In the genomic region with DNA sequence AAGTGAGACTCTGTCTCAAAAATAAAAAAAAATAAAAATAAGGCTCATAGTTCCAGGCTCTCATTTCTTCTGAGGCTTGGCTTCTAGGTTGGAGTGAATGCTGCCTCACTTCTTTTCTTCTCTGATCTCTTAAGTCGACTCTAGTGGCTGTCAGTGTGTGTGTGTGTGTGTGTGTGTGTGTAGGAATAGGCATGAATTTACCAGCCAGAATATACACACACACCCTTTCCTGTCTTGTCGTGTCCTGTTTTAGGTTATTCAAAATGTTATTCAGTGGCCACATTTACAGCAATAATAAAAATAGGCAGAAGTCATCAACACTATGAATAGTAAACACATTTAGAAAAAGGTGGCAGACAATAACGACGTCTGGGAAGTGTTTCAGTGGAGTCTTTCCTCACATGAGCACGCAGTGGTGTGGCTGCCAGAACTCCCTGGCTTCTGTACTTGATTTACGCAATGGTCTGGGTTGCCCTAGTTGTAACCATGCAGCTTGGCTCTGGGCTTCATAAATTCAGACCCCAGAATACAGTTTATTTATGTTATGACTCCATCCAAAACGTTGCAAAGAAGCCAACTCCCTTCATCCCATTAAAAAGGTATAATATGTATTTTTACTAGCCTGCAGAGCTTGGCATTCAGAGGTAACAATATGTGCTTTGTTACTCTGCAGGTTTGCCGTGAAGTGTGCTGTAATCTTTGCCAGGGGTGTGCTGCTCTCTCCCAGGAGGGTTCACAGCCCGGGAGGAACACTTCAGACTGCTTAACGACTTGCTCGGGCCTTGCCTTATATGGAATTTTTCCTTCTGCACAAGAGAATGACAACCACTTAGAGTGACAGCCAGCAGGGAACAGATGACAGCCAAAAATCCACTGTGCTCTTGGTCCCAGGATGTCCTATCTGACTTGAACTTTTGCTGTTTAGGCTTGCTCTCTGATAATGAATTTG, we compare ENCODE assay signal across 2 cellular contexts.
TF ChIP-seq lines count a peak whose summit lies in the region.

No MANE protein-coding gene starts in this region.

TF ChIP-seq in liver, 16 proteins besides CTCF, POLR2A, EP300 and RAD21 (continued from another document):
- TF ChIP-seq, protein P1, sequence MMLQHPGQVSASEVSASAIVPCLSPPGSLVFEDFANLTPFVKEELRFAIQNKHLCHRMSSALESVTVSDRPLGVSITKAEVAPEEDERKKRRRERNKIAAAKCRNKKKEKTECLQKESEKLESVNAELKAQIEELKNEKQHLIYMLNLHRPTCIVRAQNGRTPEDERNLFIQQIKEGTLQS (IDR thresholded peaks at IDR 0.05), result no peak
- peak in 1 of 2 donors; percentile 38 for TF ChIP-seq JUND (IDR thresholded peaks at IDR 0.05)
- TF ChIP-seq, protein P2, sequence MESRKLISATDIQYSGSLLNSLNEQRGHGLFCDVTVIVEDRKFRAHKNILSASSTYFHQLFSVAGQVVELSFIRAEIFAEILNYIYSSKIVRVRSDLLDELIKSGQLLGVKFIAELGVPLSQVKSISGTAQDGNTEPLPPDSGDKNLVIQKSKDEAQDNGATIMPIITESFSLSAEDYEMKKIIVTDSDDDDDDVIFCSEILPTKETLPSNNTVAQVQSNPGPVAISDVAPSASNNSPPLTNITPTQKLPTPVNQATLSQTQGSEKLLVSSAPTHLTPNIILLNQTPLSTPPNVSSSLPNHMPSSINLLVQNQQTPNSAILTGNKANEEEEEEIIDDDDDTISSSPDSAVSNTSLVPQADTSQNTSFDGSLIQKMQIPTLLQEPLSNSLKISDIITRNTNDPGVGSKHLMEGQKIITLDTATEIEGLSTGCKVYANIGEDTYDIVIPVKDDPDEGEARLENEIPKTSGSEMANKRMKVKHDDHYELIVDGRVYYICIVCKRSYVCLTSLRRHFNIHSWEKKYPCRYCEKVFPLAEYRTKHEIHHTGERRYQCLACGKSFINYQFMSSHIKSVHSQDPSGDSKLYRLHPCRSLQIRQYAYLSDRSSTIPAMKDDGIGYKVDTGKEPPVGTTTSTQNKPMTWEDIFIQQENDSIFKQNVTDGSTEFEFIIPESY (IDR thresholded peaks at IDR 0.05), result peak; percentile 34
- TF ChIP-seq, protein P3, sequence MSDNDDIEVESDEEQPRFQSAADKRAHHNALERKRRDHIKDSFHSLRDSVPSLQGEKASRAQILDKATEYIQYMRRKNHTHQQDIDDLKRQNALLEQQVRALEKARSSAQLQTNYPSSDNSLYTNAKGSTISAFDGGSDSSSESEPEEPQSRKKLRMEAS (IDR thresholded peaks at IDR 0.05), result peak; percentile 70
TF ChIP-seq in liver: peak in this region for 6.

TF ChIP-seq in HepG2, 621 proteins besides CTCF, POLR2A, EP300 and RAD21 (continued from another document):
- TF ChIP-seq THAP7 (CRISPR knock-in tag; IDR thresholded peaks at IDR 0.05), result no peak
- TF ChIP-seq ZFP90 (CRISPR knock-in tag; IDR thresholded peaks at IDR 0.05; ENCODE audit: borderline replicate concordance), result no peak
- no peak for TF ChIP-seq CEBPZ (IDR thresholded peaks at IDR 0.05; ENCODE audit: low read length)
- no peak for TF ChIP-seq HOXA9 (CRISPR knock-in tag; IDR thresholded peaks at IDR 0.05; ENCODE audit: borderline replicate concordance)
- TF ChIP-seq RFX5 (IDR thresholded peaks at IDR 0.05; ENCODE audit: low read depth, low read length), result no peak
- TF ChIP-seq, protein P4, sequence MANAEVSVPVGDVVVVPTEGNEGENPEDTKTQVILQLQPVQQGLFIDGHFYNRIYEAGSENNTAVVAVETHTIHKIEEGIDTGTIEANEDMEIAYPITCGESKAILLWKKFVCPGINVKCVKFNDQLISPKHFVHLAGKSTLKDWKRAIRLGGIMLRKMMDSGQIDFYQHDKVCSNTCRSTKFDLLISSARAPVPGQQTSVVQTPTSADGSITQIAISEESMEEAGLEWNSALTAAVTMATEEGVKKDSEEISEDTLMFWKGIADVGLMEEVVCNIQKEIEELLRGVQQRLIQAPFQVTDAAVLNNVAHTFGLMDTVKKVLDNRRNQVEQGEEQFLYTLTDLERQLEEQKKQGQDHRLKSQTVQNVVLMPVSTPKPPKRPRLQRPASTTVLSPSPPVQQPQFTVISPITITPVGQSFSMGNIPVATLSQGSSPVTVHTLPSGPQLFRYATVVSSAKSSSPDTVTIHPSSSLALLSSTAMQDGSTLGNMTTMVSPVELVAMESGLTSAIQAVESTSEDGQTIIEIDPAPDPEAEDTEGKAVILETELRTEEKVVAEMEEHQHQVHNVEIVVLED (CRISPR knock-in tag; IDR thresholded peaks at IDR 0.05; ENCODE audit: borderline replicate concordance), result no peak
- TF ChIP-seq KAT2B (IDR thresholded peaks at IDR 0.05; ENCODE audit: borderline replicate concordance, low read depth, low read length), result no peak
- no peak for TF ChIP-seq ZNF841 (CRISPR knock-in tag; IDR thresholded peaks at IDR 0.05; ENCODE audit: borderline replicate concordance)
- no peak for TF ChIP-seq ZNF530 (CRISPR knock-in tag; IDR thresholded peaks at IDR 0.05; ENCODE audit: low read depth)
- TF ChIP-seq NFIB (CRISPR knock-in tag; IDR thresholded peaks at IDR 0.05; ENCODE audit: borderline replicate concordance), result no peak
- no peak for TF ChIP-seq CENPT (CRISPR knock-in tag; IDR thresholded peaks at IDR 0.05; ENCODE audit: low read depth)
- no peak for TF ChIP-seq KDM6A (CRISPR knock-in tag; IDR thresholded peaks at IDR 0.05; ENCODE audit: low read depth)
- TF ChIP-seq ZNF773 (CRISPR knock-in tag; IDR thresholded peaks at IDR 0.05; ENCODE audit: borderline replicate concordance), result no peak
- no peak for TF ChIP-seq ZSCAN5A (CRISPR knock-in tag; IDR thresholded peaks at IDR 0.05; ENCODE audit: borderline replicate concordance)
- TF ChIP-seq TCF12 (IDR thresholded peaks at IDR 0.05), result no peak
- no peak for TF ChIP-seq TCF12 (CRISPR knock-in tag; IDR thresholded peaks at IDR 0.05)
- TF ChIP-seq ZNF510 (CRISPR knock-in tag; IDR thresholded peaks at IDR 0.05; ENCODE audit: low read depth), result no peak
- TF ChIP-seq EEA1 (CRISPR knock-in tag; IDR thresholded peaks at IDR 0.05; ENCODE audit: borderline replicate concordance), result no peak
